16 cellular contexts compared by ENCODE assay signal in the genomic region with DNA sequence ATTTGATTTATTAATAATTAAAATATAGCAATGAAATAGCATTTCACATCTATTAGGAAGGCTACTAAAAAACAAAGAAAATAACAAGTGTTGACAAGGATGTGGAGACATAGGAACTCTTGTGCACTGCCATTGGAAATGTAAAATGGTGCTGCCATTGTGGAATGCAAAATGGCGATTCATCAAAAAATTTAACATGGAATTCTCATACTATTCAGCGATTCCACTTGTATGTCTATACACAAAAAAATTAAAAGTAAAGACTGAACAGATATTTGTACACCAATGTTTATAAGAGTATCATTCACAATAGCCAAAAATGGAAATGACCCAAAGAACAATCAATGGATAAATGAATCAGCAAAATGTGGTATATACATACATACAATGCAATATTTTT.
A peak's percentile ranks its signal among the peaks of the same experiment; 100 is the strongest.
DNase-seq lines count a peak whose midpoint lies in the region; ATAC-seq and TF ChIP-seq lines count a peak whose summit lies in the region.
"Had no signal": no experiment of that assay in that cellular context is flagged by ENCODE, and none has a peak within 500 bp of the region (broad histone marks: within the 10 kb centered on the region; RNA-seq: fewer than 3 reads in every experiment).

No MANE protein-coding gene starts in this region.

- peak overlapping the region in 5 of 11 experiments; percentile 72 to 83 (median 81); a peak in 8 of 22 replicates for H3K27ac ChIP-seq in BLaER1 treated with 17β-estradiol and CSF1 and Interleukin-3, amounts not matched to agents 10 nM and 100 nM
- no peak overlapping the region for H3K27ac ChIP-seq in naive thymus-derived CD4-positive, alpha-beta T cell (ENCODE audit: low read depth, low read length)
- no peak overlapping the region for H3K27ac ChIP-seq in transverse colon

- CTCF ChIA-PET in naive thymus-derived CD4-positive, alpha-beta T cell (lab: Charles Lee): interaction anchor here (0.6 to 2.7 kb wide), 10 partner anchors 12 to 231 kb away, joined by 3 to 17 read pairs (median 5); no protein-coding TSS in a partner anchor

- TF ChIP-seq EP300 in transverse colon (IDR thresholded peaks at IDR 0.05; ENCODE audit: low read depth): no peak

- H3K27me3 ChIP-seq in BLaER1 treated with 17β-estradiol and CSF1 and Interleukin-3, amounts not matched to agents 10 nM and 100 nM: no peaks in the 10 kb centered on the region
- H3K27me3 ChIP-seq in naive thymus-derived CD4-positive, alpha-beta T cell (ENCODE audit: control insufficient read depth in 2 of 2, insufficient read depth in 2 of 2, low read length in 2 of 2): no peaks in the 10 kb centered on the region
- H3K27me3 ChIP-seq in transverse colon: no peaks in the 10 kb centered on the region

- no peaks in the 10 kb centered on the region for H3K36me3 ChIP-seq in BLaER1 treated with 17β-estradiol and CSF1 and Interleukin-3, amounts not matched to agents 10 nM and 100 nM
- no peaks in the 10 kb centered on the region for H3K36me3 ChIP-seq in naive thymus-derived CD4-positive, alpha-beta T cell (ENCODE audit: control insufficient read depth in 2 of 3, insufficient read depth in 3 of 3, low read length in 3 of 3)
- no peaks in the 10 kb centered on the region for H3K36me3 ChIP-seq in transverse colon

- peak overlapping the region; percentile 53 for H3K4me3 Mint-ChIP-seq in activated CD4-positive, alpha-beta T cell treated with anti-CD3 and anti-CD28 coated beads, Interleukin-2, amount 10 ng/mL, durations not matched to agents 24 days and 14 days
- H3K4me3 Mint-ChIP-seq in activated T-helper 17 cell treated with anti-CD3 and anti-CD28 coated beads, Interleukin-2, amount 50 U/mL, for 72 hours: peak overlapping the region; percentile 72
- H3K4me3 Mint-ChIP-seq in naive thymus-derived CD4-positive, alpha-beta T cell: peak overlapping the region in 2 of 10 donors; percentile 38 to 49
- H3K4me3 Mint-ChIP-seq: B cell had no signal

- WGBS in transverse colon (ENCODE audit: low coverage in 1 of 2), 2 donors: 95 to 100% methylated on average over 2 of the region's 2 CpGs

- no peak for ATAC-seq in activated T-helper 17 cell treated with anti-CD3 and anti-CD28 coated beads, Interleukin-2, amount 50 U/mL, for 72 hours (replicated peaks)
- no peak for ATAC-seq in naive thymus-derived CD4-positive, alpha-beta T cell
- ATAC-seq: HCT116, Panc1 had no signal

- TF ChIP-seq CTCF in transverse colon (IDR thresholded peaks at IDR 0.05): no peak

- TF ChIP-seq POLR2A in transverse colon (IDR thresholded peaks at IDR 0.05): no peak

- H3K4me3 ChIP-seq in BLaER1 treated with 17β-estradiol and CSF1 and Interleukin-3, amounts not matched to agents 10 nM and 100 nM: no peak overlapping the region
- H3K4me3 ChIP-seq in naive thymus-derived CD4-positive, alpha-beta T cell (ENCODE audit: low read length): no peak overlapping the region
- H3K4me3 ChIP-seq in transverse colon: no peak overlapping the region

- peaks cover 1% of the 10 kb centered on the region for H3K27me3 Mint-ChIP-seq in activated CD4-positive, alpha-beta T cell treated with anti-CD3 and anti-CD28 coated beads, Interleukin-2, amount 10 ng/mL, durations not matched to agents 24 days and 14 days
- H3K27me3 Mint-ChIP-seq in activated T-helper 17 cell treated with anti-CD3 and anti-CD28 coated beads, Interleukin-2, amount 50 U/mL, for 72 hours: no peaks in the 10 kb centered on the region
- H3K27me3 Mint-ChIP-seq in naive thymus-derived CD4-positive, alpha-beta T cell: no peaks in the 10 kb centered on the region
- H3K27me3 Mint-ChIP-seq: B cell; CD4-positive, alpha-beta memory T cell had no signal

- in situ Hi-C loops in transverse colon (cut with MboI; ENCODE audit: low pct_ligation_motif_present in 1 of 4, low pct_unique_long_range_greater_than_20kb in 1 of 4, low sequenced_read_pairs in 3 of 4): no loop called here

- POLR2A ChIA-PET in naive thymus-derived CD4-positive, alpha-beta T cell (lab: Charles Lee): interaction anchor here (2.0 to 8.7 kb wide), 3 partner anchors 102 to 148 kb away, joined by 4 to 136 read pairs (median 6); a partner anchor contains a TSS

- peak overlapping the region in 9 of 11 experiments; percentile 63 to 83 (median 74); a peak in 16 of 22 replicates for H3K4me2 ChIP-seq in BLaER1 treated with 17β-estradiol and CSF1 and Interleukin-3, amounts not matched to agents 10 nM and 100 nM

- no peaks in the 10 kb centered on the region for H3K9me3 Mint-ChIP-seq in activated CD4-positive, alpha-beta T cell treated with anti-CD3 and anti-CD28 coated beads, Interleukin-2, amount 10 ng/mL, durations not matched to agents 24 days and 14 days
- H3K9me3 Mint-ChIP-seq in activated T-helper 17 cell treated with anti-CD3 and anti-CD28 coated beads, Interleukin-2, amount 50 U/mL, for 72 hours: no peaks in the 10 kb centered on the region
- no peaks in the 10 kb centered on the region for H3K9me3 Mint-ChIP-seq in naive thymus-derived CD4-positive, alpha-beta T cell
- H3K9me3 Mint-ChIP-seq: CD4-positive, alpha-beta memory T cell had no signal

- H3K4me1 ChIP-seq in BLaER1 treated with 17β-estradiol and CSF1 and Interleukin-3, amounts not matched to agents 10 nM and 100 nM: peaks cover 40 to 69% (median 58%) of the 10 kb centered on the region in 10 experiments
- peaks cover 17 to 43% of the 10 kb centered on the region in 2 donors for H3K4me1 ChIP-seq in naive thymus-derived CD4-positive, alpha-beta T cell (ENCODE audit: control insufficient read depth in 2 of 2, insufficient read depth in 2 of 2, low read length in 2 of 2)
- H3K4me1 ChIP-seq in transverse colon: no peaks in the 10 kb centered on the region

- intact Hi-C loops in activated CD4-positive, alpha-beta T cell treated with anti-CD3 and anti-CD28 coated beads, Interleukin-2, amount 10 ng/mL, durations not matched to agents 24 days and 14 days (cut with micrococcal nuclease): loop anchor here (5.0 kb wide), 1 partner anchor 128 kb away; no protein-coding TSS in a partner anchor
- intact Hi-C loops in naive thymus-derived CD4-positive, alpha-beta T cell (cut with micrococcal nuclease): loop anchor here in 1 of 2 donors (5.0 kb wide), 1 partner anchor 222 kb away; no protein-coding TSS in a partner anchor
- intact Hi-C loops in transverse colon (cut with DNase I; ENCODE audit: low total_unique reads): no loop called here

- H4K20me1 ChIP-seq in BLaER1 treated with 17β-estradiol and CSF1 and Interleukin-3, amounts not matched to agents 10 nM and 100 nM: no peaks in the 10 kb centered on the region

- no peaks in the 10 kb centered on the region for H3K9me3 ChIP-seq in BLaER1 treated with 17β-estradiol and CSF1 and Interleukin-3, amounts not matched to agents 10 nM and 100 nM (replicated peaks in 1 of 11)
- H3K9me3 ChIP-seq in naive thymus-derived CD4-positive, alpha-beta T cell (ENCODE audit: control insufficient read depth in 2 of 3, low read length in 3 of 3): no peaks in the 10 kb centered on the region
- no peaks in the 10 kb centered on the region for H3K9me3 ChIP-seq in transverse colon

- H3K4me1 Mint-ChIP-seq in activated CD4-positive, alpha-beta T cell treated with anti-CD3 and anti-CD28 coated beads, Interleukin-2, amount 10 ng/mL, durations not matched to agents 24 days and 14 days: peaks cover 76% of the 10 kb centered on the region
- peaks cover 48% of the 10 kb centered on the region for H3K4me1 Mint-ChIP-seq in activated T-helper 17 cell treated with anti-CD3 and anti-CD28 coated beads, Interleukin-2, amount 50 U/mL, for 72 hours
- H3K4me1 Mint-ChIP-seq in naive thymus-derived CD4-positive, alpha-beta T cell: peaks cover 50 to 79% (median 78%) of the 10 kb centered on the region in 7 donors

- H3K9ac ChIP-seq in BLaER1 treated with 17β-estradiol and CSF1 and Interleukin-3, amounts not matched to agents 10 nM and 100 nM: no peak overlapping the region

- DNase-seq in activated CD4-positive, alpha-beta T cell treated with anti-CD3 and anti-CD28 coated beads, Interleukin-2, amount 10 ng/mL, durations not matched to agents 24 days and 14 days: no peak
- no peak for DNase-seq in activated CD4-positive, alpha-beta T cell treated with anti-CD3 and anti-CD28 coated beads, Interleukin-2, amount 50 U/mL, for 48 hours
- no peak for DNase-seq in naive thymus-derived CD4-positive, alpha-beta T cell
- no peak for DNase-seq in transverse colon
- no peak for DNase-seq in NCI-H69 (lab: John Stamatoyannopoulos, UW)
- DNase-seq: CD4-positive, alpha-beta memory T cell; GOT3; NCI-H1105; NCI-H1694; NCI-H2081 treated with DMSO at 0.1 percent for 48 hours; NCI-H446 treated with DMSO at 0.1 percent for 48 hours had no signal

- H3K27ac Mint-ChIP-seq in activated CD4-positive, alpha-beta T cell treated with anti-CD3 and anti-CD28 coated beads, Interleukin-2, amount 10 ng/mL, durations not matched to agents 24 days and 14 days: no peak overlapping the region
- H3K27ac Mint-ChIP-seq in activated T-helper 17 cell treated with anti-CD3 and anti-CD28 coated beads, Interleukin-2, amount 50 U/mL, for 72 hours: no peak overlapping the region
- H3K27ac Mint-ChIP-seq in naive thymus-derived CD4-positive, alpha-beta T cell: peak overlapping the region; percentile 44 to 93 (median 85)

- peaks cover 3% of the 10 kb centered on the region for H3K36me3 Mint-ChIP-seq in activated CD4-positive, alpha-beta T cell treated with anti-CD3 and anti-CD28 coated beads, Interleukin-2, amount 10 ng/mL, durations not matched to agents 24 days and 14 days (ENCODE audit: low read depth)
- no peaks in the 10 kb centered on the region for H3K36me3 Mint-ChIP-seq in activated T-helper 17 cell treated with anti-CD3 and anti-CD28 coated beads, Interleukin-2, amount 50 U/mL, for 72 hours (ENCODE audit: low read depth)
- H3K36me3 Mint-ChIP-seq in naive thymus-derived CD4-positive, alpha-beta T cell: peaks cover 0 to 11% (median 0%) of the 10 kb centered on the region in 5 donors
- H3K36me3 Mint-ChIP-seq: CD4-positive, alpha-beta memory T cell had no signal

Comparison
In these comparisons a context has a peak if more than half of its experiments do, and no peak if none do; other contexts are left out.
1. H3K27ac Mint-ChIP-seq: peak in naive thymus-derived CD4-positive, alpha-beta T cell (9 of 9); none in activated CD4-positive, alpha-beta T cell treated with anti-CD3 and anti-CD28 coated beads, Interleukin-2, amount 10 ng/mL, durations not matched to agents 24 days and 14 days (single experiment) and activated T-helper 17 cell treated with anti-CD3 and anti-CD28 coated beads, Interleukin-2, amount 50 U/mL, for 72 hours (single experiment).